Comparison of ENCODE assay signal across 1 cellular context in the genomic region with DNA sequence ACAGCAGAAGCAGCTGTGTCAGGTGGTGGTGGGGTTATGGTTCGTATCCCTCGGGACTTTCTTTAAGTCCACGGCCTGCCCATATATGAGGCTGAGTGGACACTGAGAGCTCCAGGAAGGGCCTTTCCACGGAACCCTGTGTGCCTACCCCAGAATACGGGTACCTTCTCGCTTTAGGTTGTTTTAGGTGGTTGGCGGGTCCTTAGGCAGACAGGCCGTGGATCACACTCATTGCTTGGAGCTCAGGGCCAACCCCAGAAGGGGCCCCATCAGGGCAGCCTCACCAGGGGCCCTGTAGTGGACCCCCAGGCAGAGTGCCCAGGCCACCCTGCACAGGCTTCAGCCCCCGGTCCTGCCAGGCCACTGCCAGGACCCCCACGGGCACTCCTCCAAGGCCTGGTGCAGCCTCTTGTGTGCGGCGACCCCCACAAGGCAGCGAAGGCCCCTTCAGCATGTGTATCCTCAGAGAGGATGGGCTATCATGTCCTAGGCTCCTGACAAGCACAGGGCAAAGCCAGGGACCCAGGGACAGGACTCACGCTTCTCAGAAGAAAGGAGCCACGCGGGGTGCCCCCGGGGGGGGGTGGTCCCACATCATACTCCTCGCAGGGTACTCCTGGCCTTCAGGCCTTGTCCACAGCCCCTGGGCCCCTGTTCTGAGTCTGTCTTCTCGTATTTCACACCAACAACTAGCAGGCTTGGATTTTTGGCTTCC.
TF ChIP-seq lines count a peak whose summit lies in the region.

No MANE protein-coding gene starts in this region.

TF ChIP-seq in H1, 55 proteins besides CTCF, POLR2A, EP300 and RAD21:
- TF ChIP-seq TCF12 (IDR thresholded peaks at IDR 0.05; ENCODE audit: low read depth, low read length) (no peak), BRCA1 (IDR thresholded peaks at IDR 0.05; ENCODE audit: low read depth, low read length) (no peak), SIRT6 (IDR thresholded peaks at IDR 0.05; ENCODE audit: low read length) (no peak), FOSL1 (IDR thresholded peaks at IDR 0.05; ENCODE audit: insufficient read depth, low read depth, low read length) (no peak), CTBP2 (IDR thresholded peaks at IDR 0.05; ENCODE audit: borderline replicate concordance, insufficient read depth, insufficient read length, low read length) (no peak), CEBPB (IDR thresholded peaks at IDR 0.05; ENCODE audit: low read depth, low read length) (no peak), SIN3A (conservative IDR thresholded peaks at IDR 0.05 in 1 of 2, IDR thresholded peaks at IDR 0.05 in 1 of 2; ENCODE audit: low read depth in 1 of 2, low read length in 2 of 2) (no peak), RXRA (IDR thresholded peaks at IDR 0.05; ENCODE audit: insufficient read depth, low read depth, low read length) (no peak), SIX5 (IDR thresholded peaks at IDR 0.05; ENCODE audit: low read depth, low read length) (no peak), ASH2L (IDR thresholded peaks at IDR 0.05; ENCODE audit: low read length) (no peak), KDM5A (IDR thresholded peaks at IDR 0.05; ENCODE audit: low read length) (no peak), TAF7 (optimal IDR thresholded peaks at IDR 0.05; ENCODE audit: borderline replicate concordance, low read depth, low read length) (no peak), POU5F1 (IDR thresholded peaks at IDR 0.05; ENCODE audit: low read depth, low read length) (no peak), SUZ12 (IDR thresholded peaks at IDR 0.05; ENCODE audit: low read length) (no peak), SP4 (IDR thresholded peaks at IDR 0.05; ENCODE audit: low read length) (no peak), EGR1 (IDR thresholded peaks at IDR 0.05; ENCODE audit: borderline replicate concordance, low read depth, low read length) (no peak), RBBP5 (IDR thresholded peaks at IDR 0.05; ENCODE audit: borderline replicate concordance, low read depth, low read length) (no peak), CHD2 (IDR thresholded peaks at IDR 0.05; ENCODE audit: low read length) (no peak), CBX5 (IDR thresholded peaks at IDR 0.05; ENCODE audit: low read depth, low read length) (no peak)
